In genomic region chr10:11035318-11035920, GRCh38 we compare ENCODE assay signal across 1 cellular context.
TF ChIP-seq lines count a peak whose summit lies in the region.

No MANE protein-coding gene starts in this region.

TF ChIP-seq in HepG2, 621 proteins besides CTCF, POLR2A, EP300 and RAD21 (continued from another document):
- TF ChIP-seq, protein P1, sequence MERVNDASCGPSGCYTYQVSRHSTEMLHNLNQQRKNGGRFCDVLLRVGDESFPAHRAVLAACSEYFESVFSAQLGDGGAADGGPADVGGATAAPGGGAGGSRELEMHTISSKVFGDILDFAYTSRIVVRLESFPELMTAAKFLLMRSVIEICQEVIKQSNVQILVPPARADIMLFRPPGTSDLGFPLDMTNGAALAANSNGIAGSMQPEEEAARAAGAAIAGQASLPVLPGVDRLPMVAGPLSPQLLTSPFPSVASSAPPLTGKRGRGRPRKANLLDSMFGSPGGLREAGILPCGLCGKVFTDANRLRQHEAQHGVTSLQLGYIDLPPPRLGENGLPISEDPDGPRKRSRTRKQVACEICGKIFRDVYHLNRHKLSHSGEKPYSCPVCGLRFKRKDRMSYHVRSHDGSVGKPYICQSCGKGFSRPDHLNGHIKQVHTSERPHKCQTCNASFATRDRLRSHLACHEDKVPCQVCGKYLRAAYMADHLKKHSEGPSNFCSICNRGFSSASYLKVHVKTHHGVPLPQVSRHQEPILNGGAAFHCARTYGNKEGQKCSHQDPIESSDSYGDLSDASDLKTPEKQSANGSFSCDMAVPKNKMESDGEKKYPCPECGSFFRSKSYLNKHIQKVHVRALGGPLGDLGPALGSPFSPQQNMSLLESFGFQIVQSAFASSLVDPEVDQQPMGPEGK (CRISPR knock-in tag; IDR thresholded peaks at IDR 0.05), result no peak
- TF ChIP-seq FOXO4 (CRISPR knock-in tag; conservative IDR thresholded peaks at IDR 0.05), result no peak
- no peak for TF ChIP-seq SMC3 (IDR thresholded peaks at IDR 0.05; ENCODE audit: low read length)
- TF ChIP-seq TIGD3 (CRISPR knock-in tag; IDR thresholded peaks at IDR 0.05; ENCODE audit: borderline replicate concordance), result no peak
- TF ChIP-seq SALL1 (CRISPR knock-in tag; IDR thresholded peaks at IDR 0.05), result no peak
- TF ChIP-seq SETDB1 (CRISPR knock-in tag; IDR thresholded peaks at IDR 0.05; ENCODE audit: borderline replicate concordance), result no peak
- TF ChIP-seq ZKSCAN8 (CRISPR knock-in tag; IDR thresholded peaks at IDR 0.05; ENCODE audit: borderline replicate concordance), result no peak
- no peak for TF ChIP-seq ZBTB10 (CRISPR knock-in tag; IDR thresholded peaks at IDR 0.05; ENCODE audit: borderline replicate concordance)
- TF ChIP-seq NFYB (CRISPR knock-in tag; IDR thresholded peaks at IDR 0.05), result no peak
- TF ChIP-seq, protein P2, sequence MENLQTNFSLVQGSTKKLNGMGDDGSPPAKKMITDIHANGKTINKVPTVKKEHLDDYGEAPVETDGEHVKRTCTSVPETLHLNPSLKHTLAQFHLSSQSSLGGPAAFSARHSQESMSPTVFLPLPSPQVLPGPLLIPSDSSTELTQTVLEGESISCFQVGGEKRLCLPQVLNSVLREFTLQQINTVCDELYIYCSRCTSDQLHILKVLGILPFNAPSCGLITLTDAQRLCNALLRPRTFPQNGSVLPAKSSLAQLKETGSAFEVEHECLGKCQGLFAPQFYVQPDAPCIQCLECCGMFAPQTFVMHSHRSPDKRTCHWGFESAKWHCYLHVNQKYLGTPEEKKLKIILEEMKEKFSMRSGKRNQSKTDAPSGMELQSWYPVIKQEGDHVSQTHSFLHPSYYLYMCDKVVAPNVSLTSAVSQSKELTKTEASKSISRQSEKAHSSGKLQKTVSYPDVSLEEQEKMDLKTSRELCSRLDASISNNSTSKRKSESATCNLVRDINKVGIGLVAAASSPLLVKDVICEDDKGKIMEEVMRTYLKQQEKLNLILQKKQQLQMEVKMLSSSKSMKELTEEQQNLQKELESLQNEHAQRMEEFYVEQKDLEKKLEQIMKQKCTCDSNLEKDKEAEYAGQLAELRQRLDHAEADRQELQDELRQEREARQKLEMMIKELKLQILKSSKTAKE (CRISPR knock-in tag; IDR thresholded peaks at IDR 0.05; ENCODE audit: borderline replicate concordance), result no peak
- no peak for TF ChIP-seq DNMT1 (CRISPR knock-in tag; IDR thresholded peaks at IDR 0.05)
- TF ChIP-seq, protein P3, sequence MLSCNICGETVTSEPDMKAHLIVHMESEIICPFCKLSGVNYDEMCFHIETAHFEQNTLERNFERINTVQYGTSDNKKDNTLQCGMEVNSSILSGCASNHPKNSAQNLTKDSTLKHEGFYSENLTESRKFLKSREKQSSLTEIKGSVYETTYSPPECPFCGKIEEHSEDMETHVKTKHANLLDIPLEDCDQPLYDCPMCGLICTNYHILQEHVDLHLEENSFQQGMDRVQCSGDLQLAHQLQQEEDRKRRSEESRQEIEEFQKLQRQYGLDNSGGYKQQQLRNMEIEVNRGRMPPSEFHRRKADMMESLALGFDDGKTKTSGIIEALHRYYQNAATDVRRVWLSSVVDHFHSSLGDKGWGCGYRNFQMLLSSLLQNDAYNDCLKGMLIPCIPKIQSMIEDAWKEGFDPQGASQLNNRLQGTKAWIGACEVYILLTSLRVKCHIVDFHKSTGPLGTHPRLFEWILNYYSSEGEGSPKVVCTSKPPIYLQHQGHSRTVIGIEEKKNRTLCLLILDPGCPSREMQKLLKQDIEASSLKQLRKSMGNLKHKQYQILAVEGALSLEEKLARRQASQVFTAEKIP (CRISPR knock-in tag; IDR thresholded peaks at IDR 0.05; ENCODE audit: borderline replicate concordance), result no peak
- no peak for TF ChIP-seq ZNF572 (CRISPR knock-in tag; IDR thresholded peaks at IDR 0.05)
- no peak for TF ChIP-seq ZNF781 (CRISPR knock-in tag; IDR thresholded peaks at IDR 0.05; ENCODE audit: borderline replicate concordance, not compliant biosample characterization)
- no peak for TF ChIP-seq CC2D1A (CRISPR knock-in tag; IDR thresholded peaks at IDR 0.05)
- TF ChIP-seq MAF1 (CRISPR knock-in tag; IDR thresholded peaks at IDR 0.05; ENCODE audit: borderline replicate concordance), result no peak
- TF ChIP-seq SRSF9 (IDR thresholded peaks at IDR 0.05; ENCODE audit: borderline replicate concordance, insufficient read depth, low read depth, low read length, poor library complexity, severe bottlenecking), result no peak
TF ChIP-seq in HepG2: peak in this region for 0.
